12 cellular contexts compared by ENCODE assay signal in the genomic region with DNA sequence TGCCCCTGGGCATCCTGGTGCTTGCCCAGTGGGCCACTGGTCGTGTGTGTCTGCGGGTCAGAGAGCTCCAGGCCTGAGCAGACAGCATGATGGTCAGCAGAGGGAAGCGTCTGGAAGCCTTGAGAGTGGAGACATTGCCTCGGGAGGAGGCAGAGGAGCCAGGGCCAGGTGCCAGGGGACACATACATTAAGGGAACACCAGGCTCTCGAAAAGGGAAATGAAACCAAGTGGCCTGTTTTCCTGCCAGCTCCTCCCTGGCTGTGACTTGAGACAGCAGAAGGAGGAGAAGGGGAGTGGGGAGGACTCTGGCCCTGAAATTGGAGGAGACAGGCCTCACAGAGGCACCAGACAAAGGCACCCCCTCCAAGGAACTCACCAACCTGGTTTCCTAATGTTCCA.
A peak's percentile ranks its signal among the peaks of the same experiment; 100 is the strongest.
DNase-seq lines count a peak whose midpoint lies in the region; FAIRE-seq and TF ChIP-seq lines count a peak whose summit lies in the region.
"Had no signal": no experiment of that assay in that cellular context is flagged by ENCODE, and none has a peak within 500 bp of the region (broad histone marks: within the 10 kb centered on the region; RNA-seq: fewer than 3 reads in every experiment).

No MANE protein-coding gene starts in this region.

- H3K79me2 ChIP-seq in endothelial cell of umbilical vein (ENCODE audit: control insufficient read depth, insufficient read depth, low read length): no peaks in the 10 kb centered on the region

- no peaks in the 10 kb centered on the region for H3K4me1 ChIP-seq in endothelial cell of umbilical vein (ENCODE audit: control insufficient read depth, extremely low read depth, insufficient read depth, low read length)

- peak; percentile 30 for DNase-seq in GM12865 (ENCODE audit: low read depth)
- peak; percentile 37 for DNase-seq in NCI-H69 (lab: John Stamatoyannopoulos, UW)
- DNase-seq in endothelial cell of umbilical vein (ENCODE audit: low read depth, low spot score): no peak
- peak; percentile 82 for DNase-seq in pons (ENCODE audit: low spot score)
- DNase-seq in GOT3 (lab: John Stamatoyannopoulos, UW): no peak
- no peak for DNase-seq in AG20443 (ENCODE audit: low spot score)
- DNase-seq in NCI-H1092 (lab: John Stamatoyannopoulos, UW): no peak
- no peak for DNase-seq in activated CD4-positive, alpha-beta T cell treated with anti-CD3 and anti-CD28 coated beads, Interleukin-2, amount 10 ng/mL, durations not matched to agents 24 days and 14 days
- DNase-seq: activated T-cell treated with anti-CD3 and anti-CD28 coated beads, Interleukin-2, amount 50 U/mL, for 48 hours; brain microvascular endothelial cell; Calu3 had no signal

- POLR2A ChIA-PET in endothelial cell of umbilical vein (lab: Charles Lee): no interaction called here

- no peaks in the 10 kb centered on the region for H4K20me1 ChIP-seq in endothelial cell of umbilical vein (replicated peaks; ENCODE audit: control insufficient read depth, extremely low read depth, insufficient read depth, low read length)

- TF ChIP-seq POLR2A in endothelial cell of umbilical vein (IDR thresholded peaks at IDR 0.05; ENCODE audit: low read depth, low read length): no peak

- CTCF ChIA-PET in endothelial cell of umbilical vein (lab: Charles Lee): interaction anchor here (0.7 to 8.3 kb wide), 2 partner anchors 110 to 322 kb away, joined by 3 to 271 read pairs; no protein-coding TSS in a partner anchor

- TF ChIP-seq CTCF in GM12865 (IDR thresholded peaks at IDR 0.05; ENCODE audit: insufficient read depth, low read depth, low read length, missing control alignments) (no peak), endothelial cell of umbilical vein (IDR thresholded peaks at IDR 0.05; ENCODE audit: extremely low read depth in 1 of 2, insufficient read depth in 1 of 2, low read depth in 1 of 2, low read length in 2 of 2) (no peak)

- intact Hi-C loops in endothelial cell of umbilical vein (cut with micrococcal nuclease): no loop called here
- intact Hi-C loops in activated CD4-positive, alpha-beta T cell treated with anti-CD3 and anti-CD28 coated beads, Interleukin-2, amount 10 ng/mL, durations not matched to agents 24 days and 14 days (cut with micrococcal nuclease): loop anchor here (5.0 kb wide), 1 partner anchor 98 kb away; no protein-coding TSS in a partner anchor

- H3K9me3 Mint-ChIP-seq in activated CD4-positive, alpha-beta T cell treated with anti-CD3 and anti-CD28 coated beads, Interleukin-2, amount 10 ng/mL, durations not matched to agents 24 days and 14 days: no peaks in the 10 kb centered on the region

- no peaks in the 10 kb centered on the region for H3K36me3 ChIP-seq in endothelial cell of umbilical vein (ENCODE audit: control insufficient read depth in 2 of 2, extremely low read depth in 1 of 2, insufficient read depth in 2 of 2, low read length in 2 of 2)
- H3K36me3 ChIP-seq: brain microvascular endothelial cell had no signal

- no peak for FAIRE-seq in endothelial cell of umbilical vein (lab: Jason Lieb, UNC)
- FAIRE-seq: TTC549 had no signal

- H3K36me3 Mint-ChIP-seq in activated CD4-positive, alpha-beta T cell treated with anti-CD3 and anti-CD28 coated beads, Interleukin-2, amount 10 ng/mL, durations not matched to agents 24 days and 14 days (ENCODE audit: low read depth): no peaks in the 10 kb centered on the region

- no peaks in the 10 kb centered on the region for H3K9me3 ChIP-seq in endothelial cell of umbilical vein (replicated peaks; ENCODE audit: control insufficient read depth, insufficient read depth, low read length)

- no TSS peak for BruUV-seq in endothelial cell of umbilical vein (replicated peaks; lab: Mats Ljungman, UMichigan)

- H3K4me2 ChIP-seq in endothelial cell of umbilical vein (ENCODE audit: insufficient read depth, low read length): no peak overlapping the region

- no peak overlapping the region for H3K27ac Mint-ChIP-seq in activated CD4-positive, alpha-beta T cell treated with anti-CD3 and anti-CD28 coated beads, Interleukin-2, amount 10 ng/mL, durations not matched to agents 24 days and 14 days

- peaks cover 12% of the 10 kb centered on the region for H3K4me1 Mint-ChIP-seq in activated CD4-positive, alpha-beta T cell treated with anti-CD3 and anti-CD28 coated beads, Interleukin-2, amount 10 ng/mL, durations not matched to agents 24 days and 14 days

- no peak overlapping the region for H3K9ac ChIP-seq in endothelial cell of umbilical vein (replicated peaks; ENCODE audit: extremely low read depth, insufficient read depth, low read length)

- dilution Hi-C loops in endothelial cell of umbilical vein (cut with MboI; ENCODE audit: extremely low pct_ligation_motif_present, low sequenced_read_pairs): no loop called here

- peaks cover 5 to 15% of the 10 kb centered on the region in 2 experiments for H3K27me3 ChIP-seq in endothelial cell of umbilical vein (ENCODE audit: control insufficient read depth in 2 of 2, insufficient read depth in 2 of 2, low read length in 2 of 2)
- H3K27me3 ChIP-seq: brain microvascular endothelial cell had no signal

- H3K27me3 Mint-ChIP-seq in activated CD4-positive, alpha-beta T cell treated with anti-CD3 and anti-CD28 coated beads, Interleukin-2, amount 10 ng/mL, durations not matched to agents 24 days and 14 days: peaks cover 24% of the 10 kb centered on the region

- H3K4me3 Mint-ChIP-seq in activated CD4-positive, alpha-beta T cell treated with anti-CD3 and anti-CD28 coated beads, Interleukin-2, amount 10 ng/mL, durations not matched to agents 24 days and 14 days: no peak overlapping the region

- no peaks in the 10 kb centered on the region for H3K9me1 ChIP-seq in endothelial cell of umbilical vein (replicated peaks; ENCODE audit: control insufficient read depth, extremely low read depth, insufficient read depth, low read length)

- H3K4me3 ChIP-seq in GM12865 (ENCODE audit: low read depth, low read length): no peak overlapping the region
- H3K4me3 ChIP-seq in endothelial cell of umbilical vein (replicated peaks in 1 of 3; ENCODE audit: insufficient read depth in 1 of 3, low read depth in 1 of 3, low read length in 3 of 3): no peak overlapping the region

- H2AFZ ChIP-seq in endothelial cell of umbilical vein (ENCODE audit: low read depth, low read length): peak overlapping the region; percentile 11

- H3K27ac ChIP-seq in endothelial cell of umbilical vein (ENCODE audit: insufficient read depth, low read depth, low read length): no peak overlapping the region
- H3K27ac ChIP-seq: brain microvascular endothelial cell had no signal

TF ChIP-seq in endothelial cell of umbilical vein, 7 proteins besides CTCF, POLR2A, EP300 and RAD21:
- no peak for TF ChIP-seq MYC (IDR thresholded peaks at IDR 0.05; ENCODE audit: low read depth, low read length)
- TF ChIP-seq MAX (IDR thresholded peaks at IDR 0.05; ENCODE audit: insufficient read depth, insufficient read length): no peak
- no peak for TF ChIP-seq JUN (IDR thresholded peaks at IDR 0.05; ENCODE audit: borderline replicate concordance, insufficient read depth, insufficient read length, low read depth)
- TF ChIP-seq POLR2AphosphoS5 (IDR thresholded peaks at IDR 0.05; ENCODE audit: insufficient read depth, low read depth, low read length): no peak
- TF ChIP-seq GATA2 (IDR thresholded peaks at IDR 0.05; ENCODE audit: insufficient read depth, insufficient read length, low read depth, low read length): no peak
- no peak for TF ChIP-seq EZH2 (IDR thresholded peaks at IDR 0.05; ENCODE audit: borderline replicate concordance, low read depth, low read length, severe bottlenecking)
- TF ChIP-seq FOS (IDR thresholded peaks at IDR 0.05; ENCODE audit: borderline replicate concordance, insufficient read depth, low read length): no peak

Comparison
In these comparisons a context has a peak if more than half of its experiments do, and no peak if none do; other contexts are left out.
1. DNase-seq: peak in GM12865 (single experiment), NCI-H69 (single experiment) and pons (single experiment); none in endothelial cell of umbilical vein (single experiment), GOT3 (single experiment), AG20443 (single experiment), NCI-H1092 (single experiment) and activated CD4-positive, alpha-beta T cell treated with anti-CD3 and anti-CD28 coated beads, Interleukin-2, amount 10 ng/mL, durations not matched to agents 24 days and 14 days (single experiment).